ENCODE assay signal across 10 cellular contexts in genomic region chr2:48343154-48343553, GRCh38. TPM values are rescaled to one million over a fixed set of nuclear protein-coding genes. Genes with fewer than 3 reads are reported as not detected.
DNase-seq lines count a peak whose midpoint lies in the region; ATAC-seq and TF ChIP-seq lines count a peak whose summit lies in the region.
"Had no signal": no experiment of that assay in that cellular context is flagged by ENCODE, and none has a peak within 500 bp of the region (broad histone marks: within the 10 kb centered on the region; RNA-seq: fewer than 3 reads in every experiment).

No MANE protein-coding gene starts in this region.

- TF ChIP-seq CTCF in natural killer cell (IDR thresholded peaks at IDR 0.05): no peak

- no peak overlapping the region for H3K4me3 Mint-ChIP-seq in stimulated activated naive CD8-positive, alpha-beta T cell treated with anti-CD3 and anti-CD28 coated beads, Interleukin-15, Interleukin-2, amounts not matched to agents 100 ng/mL and 50 ng/mL, for 24 hours
- H3K4me3 Mint-ChIP-seq in activated CD8-positive, alpha-beta T cell treated with anti-CD3 and anti-CD28 coated beads, Interleukin-2, amount 10 ng/mL, durations not matched to agents 7 days and 5 days: peak overlapping the region; percentile 45
- peak overlapping the region; percentile 74 for H3K4me3 Mint-ChIP-seq in natural killer cell

- H3K9me3 Mint-ChIP-seq in stimulated activated naive CD8-positive, alpha-beta T cell treated with anti-CD3 and anti-CD28 coated beads, Interleukin-15, Interleukin-2, amounts not matched to agents 100 ng/mL and 50 ng/mL, for 24 hours: peaks cover 24% of the 10 kb centered on the region
- H3K9me3 Mint-ChIP-seq in activated CD8-positive, alpha-beta T cell treated with anti-CD3 and anti-CD28 coated beads, Interleukin-2, amount 10 ng/mL, durations not matched to agents 7 days and 5 days (ENCODE audit: insufficient read depth): peaks cover 22% of the 10 kb centered on the region
- H3K9me3 Mint-ChIP-seq in natural killer cell: peaks cover 2 to 7% of the 10 kb centered on the region in 2 donors

- H3K36me3 Mint-ChIP-seq in stimulated activated naive CD8-positive, alpha-beta T cell treated with anti-CD3 and anti-CD28 coated beads, Interleukin-15, Interleukin-2, amounts not matched to agents 100 ng/mL and 50 ng/mL, for 24 hours (ENCODE audit: low read depth): peaks cover 42% of the 10 kb centered on the region
- H3K36me3 Mint-ChIP-seq in activated CD8-positive, alpha-beta T cell treated with anti-CD3 and anti-CD28 coated beads, Interleukin-2, amount 10 ng/mL, durations not matched to agents 7 days and 5 days (ENCODE audit: low read depth): peaks cover 37% of the 10 kb centered on the region
- H3K36me3 Mint-ChIP-seq in natural killer cell: peaks cover 12% of the 10 kb centered on the region

- intact Hi-C loops in natural killer cell (cut with micrococcal nuclease): no loop called here

- peak overlapping the region; percentile 76 for H3K27ac Mint-ChIP-seq in stimulated activated naive CD8-positive, alpha-beta T cell treated with anti-CD3 and anti-CD28 coated beads, Interleukin-15, Interleukin-2, amounts not matched to agents 100 ng/mL and 50 ng/mL, for 24 hours
- H3K27ac Mint-ChIP-seq in activated CD8-positive, alpha-beta T cell treated with anti-CD3 and anti-CD28 coated beads, Interleukin-2, amount 10 ng/mL, durations not matched to agents 7 days and 5 days: no peak overlapping the region
- peak overlapping the region; percentile 74 to 87 for H3K27ac Mint-ChIP-seq in natural killer cell

- DNase-seq in stimulated activated naive CD8-positive, alpha-beta T cell treated with anti-CD3 and anti-CD28 coated beads, Interleukin-15, Interleukin-2, amounts not matched to agents 100 U/mL and 50 U/mL, for 24 hours: no peak
- no peak for DNase-seq in activated CD8-positive, alpha-beta T cell treated with anti-CD3 and anti-CD28 coated beads, Interleukin-2, amount 10 ng/mL, durations not matched to agents 7 days and 5 days
- DNase-seq in natural killer cell: no peak
- DNase-seq in stimulated activated CD4-positive, alpha-beta T cell treated with anti-CD3 and anti-CD28 coated beads, Interleukin-2, amount 100 ng/mL, for 48 hours: no peak
- DNase-seq in NCI-H2196 treated with DMSO at 0.1 percent for 48 hours (lab: John Stamatoyannopoulos, UW; ENCODE audit: unreplicated experiment): no peak
- no peak for DNase-seq in HPDE6-E6E7 (ENCODE audit: extremely low spot score)
- DNase-seq: activated B cell treated with CpG ODN at 0.5 μM for 24 hours, NCI-H2107 had no signal

- CTCF ChIA-PET in activated CD8-positive, alpha-beta T cell treated with anti-CD3 and anti-CD28 coated beads, Interleukin-2, amount 10 ng/mL, durations not matched to agents 7 days and 5 days (lab: Charles Lee): interaction anchor here (3.9 kb wide), 1 partner anchor 11 kb away, joined by 18 read pairs; no protein-coding TSS in a partner anchor

- ATAC-seq in stimulated activated naive CD8-positive, alpha-beta T cell treated with anti-CD3 and anti-CD28 coated beads, Interleukin-15, Interleukin-2, amounts not matched to agents 100 U/mL and 50 U/mL, for 24 hours: no peak
- no peak for ATAC-seq in activated CD8-positive, alpha-beta T cell treated with anti-CD3 and anti-CD28 coated beads, Interleukin-2, amount 10 ng/mL, durations not matched to agents 7 days and 5 days
- ATAC-seq in natural killer cell: no peak
- no peak for ATAC-seq in GM21367 (IDR thresholded peaks at IDR 0.05; ENCODE audit: unreplicated experiment)

- no peaks in the 10 kb centered on the region for H3K27me3 Mint-ChIP-seq in stimulated activated naive CD8-positive, alpha-beta T cell treated with anti-CD3 and anti-CD28 coated beads, Interleukin-15, Interleukin-2, amounts not matched to agents 100 ng/mL and 50 ng/mL, for 24 hours
- no peaks in the 10 kb centered on the region for H3K27me3 Mint-ChIP-seq in activated CD8-positive, alpha-beta T cell treated with anti-CD3 and anti-CD28 coated beads, Interleukin-2, amount 10 ng/mL, durations not matched to agents 7 days and 5 days (ENCODE audit: low read depth)
- H3K27me3 Mint-ChIP-seq in natural killer cell (ENCODE audit: low read depth in 2 of 2): no peaks in the 10 kb centered on the region
- H3K27me3 Mint-ChIP-seq: activated B cell treated with CpG ODN at 0.5 μM for 24 hours had no signal

- H3K4me1 Mint-ChIP-seq in stimulated activated naive CD8-positive, alpha-beta T cell treated with anti-CD3 and anti-CD28 coated beads, Interleukin-15, Interleukin-2, amounts not matched to agents 100 ng/mL and 50 ng/mL, for 24 hours (ENCODE audit: low read depth): peaks cover 64% of the 10 kb centered on the region
- H3K4me1 Mint-ChIP-seq in activated CD8-positive, alpha-beta T cell treated with anti-CD3 and anti-CD28 coated beads, Interleukin-2, amount 10 ng/mL, durations not matched to agents 7 days and 5 days (ENCODE audit: low read depth): peaks cover 48% of the 10 kb centered on the region
- peaks cover 46 to 50% of the 10 kb centered on the region in 2 donors for H3K4me1 Mint-ChIP-seq in natural killer cell

- POLR2A ChIA-PET in activated CD8-positive, alpha-beta T cell treated with anti-CD3 and anti-CD28 coated beads, Interleukin-2, amount 10 ng/mL, durations not matched to agents 7 days and 5 days (lab: Charles Lee): no interaction called here

RNA-seq across cellular contexts. Expression of gene FOXN2, which starts 28.7 kb away (rescaled TPM):
- 10 to 100 TPM; 60.3 to 61.7 TPM for total RNA-seq in activated CD8-positive, alpha-beta T cell treated with anti-CD3 and anti-CD28 coated beads, Interleukin-2, amount 10 ng/mL, durations not matched to agents 7 days and 5 days
- 10 to 100 TPM; 58.6 to 71.6 (median 65.9) TPM for total RNA-seq in natural killer cell
